ENCODE assay signal across 1 cellular context in the genomic region with DNA sequence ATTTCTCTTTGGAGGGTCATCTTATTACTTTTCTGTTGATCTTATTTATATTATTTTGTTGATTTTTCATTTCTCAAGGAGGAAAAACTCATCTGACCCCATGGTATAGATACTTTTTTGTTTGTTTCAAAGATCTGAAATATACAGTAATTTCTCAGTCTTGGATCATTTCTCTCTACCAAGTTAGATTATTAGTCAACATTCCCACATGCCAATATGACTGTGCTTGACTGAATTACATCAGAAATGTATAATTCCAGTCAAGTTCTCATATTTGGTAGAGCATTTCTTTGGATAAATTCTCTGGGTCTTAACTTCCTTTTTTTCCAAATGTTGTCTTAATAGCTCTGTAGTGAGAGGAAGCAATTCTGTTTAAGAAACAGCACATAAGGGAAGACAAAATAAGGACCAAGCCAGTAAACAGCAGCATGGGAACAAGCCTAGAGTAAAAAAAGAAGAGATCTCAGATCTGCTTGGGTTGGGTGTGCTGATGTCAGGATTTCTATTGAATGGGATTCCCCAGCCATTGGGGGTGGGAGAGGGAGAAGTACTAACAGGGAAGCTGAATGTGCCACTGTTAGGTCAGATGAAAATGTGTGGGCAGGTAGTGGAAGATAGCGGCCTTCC.
TF ChIP-seq lines count a peak whose summit lies in the region.

No MANE protein-coding gene starts in this region.

TF ChIP-seq in GM12878, 131 proteins besides CTCF, POLR2A, EP300 and RAD21:
- peak; percentile 26; the same call in 1 of the 2 replicates for TF ChIP-seq RUNX3 (IDR thresholded peaks at IDR 0.05; ENCODE audit: low read length)
- no peak for TF ChIP-seq POLR2AphosphoS5 (IDR thresholded peaks at IDR 0.05; ENCODE audit: low read length)
- 0 out of 3 replicates have a peak, but pooled peaks of 1 of the 2 experiments have one; percentile 9 for TF ChIP-seq EGR1 (IDR thresholded peaks at IDR 0.05; ENCODE audit: borderline replicate concordance in 1 of 2, low read depth in 2 of 2, low read length in 2 of 2)
- TF ChIP-seq SRF (IDR thresholded peaks at IDR 0.05; ENCODE audit: low read depth in 2 of 2, low read length in 2 of 2): no peak
- peak; percentile 69 for TF ChIP-seq JUNB (IDR thresholded peaks at IDR 0.05)
- peak; percentile 54; the same call in 1 of the 2 replicates for TF ChIP-seq NFIC (IDR thresholded peaks at IDR 0.05; ENCODE audit: low read depth, low read length)
- no peak for TF ChIP-seq PML (IDR thresholded peaks at IDR 0.05; ENCODE audit: low read length)
